19 cellular contexts compared by ENCODE assay signal in genomic region chr13:26024558-26024957, GRCh38. TPM values are rescaled to one million over a fixed set of nuclear protein-coding genes. Genes with fewer than 3 reads are reported as not detected.
DNase-seq lines count a peak whose midpoint lies in the region; ATAC-seq and TF ChIP-seq lines count a peak whose summit lies in the region.
"Had no signal": no experiment of that assay in that cellular context is flagged by ENCODE, and none has a peak within 500 bp of the region (broad histone marks: within the 10 kb centered on the region; RNA-seq: fewer than 3 reads in every experiment).

No MANE protein-coding gene starts in this region.

- H2AFZ ChIP-seq in trophoblast cell (ENCODE audit: insufficient read depth, low read length, poor library complexity) = no peak overlapping the region
- H2AFZ ChIP-seq: GM23248, PC-9 had no signal

- no peak overlapping the region for H4K91ac ChIP-seq in trophoblast cell (ENCODE audit: low read depth, low read length)

- no peak overlapping the region for H3K4ac ChIP-seq in trophoblast cell (ENCODE audit: low read depth, low read length)

- no peak overlapping the region for H3K4me3 ChIP-seq in fibroblast of the aortic adventitia (ENCODE audit: low read depth, low read length)
- no peak overlapping the region for H3K4me3 ChIP-seq in trophoblast cell (ENCODE audit: low read depth, low read length)
- H3K4me3 ChIP-seq: dorsolateral prefrontal cortex, GM23248, PC-9 had no signal

- peak overlapping the region; percentile 22 for H3K27ac ChIP-seq in trophoblast cell (ENCODE audit: low read depth, low read length)
- H3K27ac ChIP-seq: epithelial cell of prostate, GM23248, PC-9 had no signal

- no peaks in the 10 kb centered on the region for H3K27me3 ChIP-seq in trophoblast cell (ENCODE audit: insufficient read depth, low read length)
- H3K27me3 ChIP-seq: dorsolateral prefrontal cortex had no signal

- no peak overlapping the region for H4K8ac ChIP-seq in trophoblast cell (ENCODE audit: low read depth, low read length)

- H4K12ac ChIP-seq in trophoblast cell (ENCODE audit: low read depth, low read length) = no peak overlapping the region

- peaks cover 19 to 30% of the 10 kb centered on the region in 2 experiments for H3K4me1 ChIP-seq in trophoblast cell (ENCODE audit: control insufficient read depth in 1 of 2, insufficient read depth in 2 of 2, low read length in 2 of 2)

- H3K9me3 ChIP-seq in trophoblast cell (ENCODE audit: insufficient read depth, low read depth, low read length) = no peaks in the 10 kb centered on the region

- DNase-seq in Daoy (ENCODE audit: low read depth) (peak; percentile 50), HT-29 (ENCODE audit: low spot score) (peak; percentile 22), fibroblast of the aortic adventitia (ENCODE audit: low read depth) (peak; percentile 28), trophoblast cell (no peak), AG08395 (ENCODE audit: low spot score) (no peak), NCI-H2171 treated with DMSO at 0.1 percent for 48 hours (lab: John Stamatoyannopoulos, UW) (no peak)
- DNase-seq: activated CD8-positive, alpha-beta memory T cell treated with anti-CD3 and anti-CD28 coated beads for 24 hours; activated T-cell treated with anti-CD3 and anti-CD28 coated beads, Interleukin-2, amount 50 U/mL, for 72 hours; GM23248; kidney; NCI-H748 treated with DMSO at 0.1 percent for 48 hours; PC-9; T1000 had no signal

- no peak overlapping the region for H2BK12ac ChIP-seq in trophoblast cell (ENCODE audit: low read length)

- H3K23ac ChIP-seq in trophoblast cell (ENCODE audit: low read length) = no peak overlapping the region

- no peak overlapping the region for H3K18ac ChIP-seq in trophoblast cell (ENCODE audit: low read length)

- H3K79me1 ChIP-seq in trophoblast cell (ENCODE audit: low read length) = peaks cover 5% of the 10 kb centered on the region

- no peaks in the 10 kb centered on the region for H3K36me3 ChIP-seq in trophoblast cell (ENCODE audit: control insufficient read depth in 1 of 2, insufficient read depth in 2 of 2, low read length in 2 of 2)

- no peak for ATAC-seq in GM19035 (IDR thresholded peaks at IDR 0.05; ENCODE audit: unreplicated experiment)
- ATAC-seq: activated CD4-positive, CD25-positive, alpha-beta regulatory T cell treated with anti-CD3 and anti-CD28 coated beads, Interleukin-2, amount 50 U/mL, for 24 hours; activated naive CD4-positive, alpha-beta T cell treated with anti-CD3 and anti-CD28 coated beads, Interleukin-2, amount 50 U/mL, for 72 hours; activated T-cell treated with anti-CD3 and anti-CD28 coated beads, Interleukin-2, amount 50 U/mL, for 72 hours; SK-N-SH treated with all-trans-retinoic acid at 6 μM for 48 hours had no signal

- no peak overlapping the region for H3K9ac ChIP-seq in trophoblast cell (ENCODE audit: low read length)
- H3K9ac ChIP-seq: GM23248 had no signal

- no peak for TF ChIP-seq CTCF in fibroblast of the aortic adventitia (IDR thresholded peaks at IDR 0.05; ENCODE audit: insufficient read depth, low read length)

- H3K4me2 ChIP-seq in trophoblast cell (ENCODE audit: low read length) = peak overlapping the region; percentile 17
- H3K4me2 ChIP-seq: PC-9 had no signal

- H2BK5ac ChIP-seq in trophoblast cell (ENCODE audit: low read depth, low read length, poor library complexity) = no peak overlapping the region

- no peaks in the 10 kb centered on the region for H3K79me2 ChIP-seq in trophoblast cell (ENCODE audit: control insufficient read depth, insufficient read depth, low read length, poor library complexity)

- no peak overlapping the region for H3K14ac ChIP-seq in trophoblast cell (ENCODE audit: low read length)

- no CpG with 5 or more reads among the region's 9 CpGs for WGBS in trophoblast cell (ENCODE audit: extremely low coverage, insufficient coverage, insufficient read length)

- no peak overlapping the region for H2BK120ac ChIP-seq in trophoblast cell (ENCODE audit: insufficient read depth, low read length, poor library complexity)

- no peak overlapping the region for H2AK5ac ChIP-seq in trophoblast cell (ENCODE audit: low read length)

RNA-seq across cellular contexts. Expression of gene SHISA2, which starts 27.3 kb away (rescaled TPM):
- 100 and 138 TPM in 2 replicates for total RNA-seq in Daoy (2014; rRNA removed; shearing (Covaris generic))
- total RNA-seq in HT-29 (2014; rRNA removed; shearing (Covaris generic)) = not detected in 2 replicates
- 0.08 and 0.90 TPM in 2 replicates for total RNA-seq in fibroblast of the aortic adventitia (ENCODE audit: low replicate concordance)
- polyA plus RNA-seq in trophoblast cell (2013) = 0.64 and 0.70 TPM in 2 replicates
- total RNA-seq: PC-9 had no signal

Comparison
In these comparisons a context has a peak if more than half of its experiments do, and no peak if none do; other contexts are left out.
1. DNase-seq: peak in Daoy (single experiment), HT-29 (single experiment) and fibroblast of the aortic adventitia (single experiment); none in trophoblast cell (0 of 2), AG08395 (single experiment) and NCI-H2171 treated with DMSO at 0.1 percent for 48 hours (single experiment).
2. RNA of gene SHISA2, which starts 27.3 kb away (total RNA-seq): 100 to 138 TPM in Daoy; 0.08 to 0.90 TPM in fibroblast of the aortic adventitia and not detected in HT-29; every median in the first group is over 10 times any median in the second.